ENCODE assay signal across 1 cellular context in the genomic region with DNA sequence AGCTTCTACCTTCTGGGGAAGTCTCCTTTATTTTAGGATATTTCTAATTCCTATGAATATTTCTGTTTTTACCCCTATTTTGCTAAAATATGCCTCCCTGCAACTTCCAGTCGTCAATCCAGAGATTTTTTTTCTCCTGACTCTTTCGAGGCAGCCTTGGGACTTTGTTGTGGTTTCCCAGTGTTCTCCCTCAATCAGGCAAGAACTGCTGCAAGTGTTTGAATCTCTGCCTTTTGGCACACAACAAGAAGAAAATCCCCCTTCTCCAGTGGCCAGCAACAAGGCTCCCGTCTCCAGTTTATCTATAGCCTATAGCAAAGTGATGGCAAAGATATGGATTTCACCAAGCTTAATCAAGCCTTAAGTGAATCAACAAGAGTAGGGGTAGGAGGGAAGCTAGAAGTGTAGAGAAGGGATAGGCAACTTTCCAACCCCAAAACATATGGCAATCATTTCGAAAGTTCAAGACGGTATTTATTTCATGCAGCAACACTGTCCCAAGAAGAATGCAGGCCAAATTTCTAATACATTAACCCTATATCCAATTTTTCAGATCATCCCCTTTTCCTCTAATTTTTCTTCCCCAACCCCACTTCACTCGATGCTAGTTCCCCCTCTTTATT.
TF ChIP-seq lines count a peak whose summit lies in the region.

No MANE protein-coding gene starts in this region.

TF ChIP-seq in A549, 52 proteins besides CTCF, POLR2A, EP300 and RAD21 (continued from another document):
- TF ChIP-seq SMC3 (IDR thresholded peaks at IDR 0.05): no peak
- TF ChIP-seq, protein P1, sequence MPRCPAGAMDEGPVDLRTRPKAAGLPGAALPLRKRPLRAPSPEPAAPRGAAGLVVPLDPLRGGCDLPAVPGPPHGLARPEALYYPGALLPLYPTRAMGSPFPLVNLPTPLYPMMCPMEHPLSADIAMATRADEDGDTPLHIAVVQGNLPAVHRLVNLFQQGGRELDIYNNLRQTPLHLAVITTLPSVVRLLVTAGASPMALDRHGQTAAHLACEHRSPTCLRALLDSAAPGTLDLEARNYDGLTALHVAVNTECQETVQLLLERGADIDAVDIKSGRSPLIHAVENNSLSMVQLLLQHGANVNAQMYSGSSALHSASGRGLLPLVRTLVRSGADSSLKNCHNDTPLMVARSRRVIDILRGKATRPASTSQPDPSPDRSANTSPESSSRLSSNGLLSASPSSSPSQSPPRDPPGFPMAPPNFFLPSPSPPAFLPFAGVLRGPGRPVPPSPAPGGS (IDR thresholded peaks at IDR 0.05): no peak
- TF ChIP-seq HOXA7 (CRISPR knock-in tag; IDR thresholded peaks at IDR 0.05): no peak
- no peak for TF ChIP-seq ZSCAN20 (CRISPR knock-in tag; IDR thresholded peaks at IDR 0.05)
